ENCODE assay signal across 1 cellular context in genomic region chr11:404551-405264, GRCh38.
TF ChIP-seq lines count a peak whose summit lies in the region.

No MANE protein-coding gene starts in this region.

TF ChIP-seq in SK-N-SH, 30 proteins besides CTCF, POLR2A, EP300 and RAD21:
- TF ChIP-seq TEAD4 (IDR thresholded peaks at IDR 0.05; ENCODE audit: borderline replicate concordance, insufficient read depth) (no peak), NFIC (IDR thresholded peaks at IDR 0.05; ENCODE audit: borderline replicate concordance) (no peak), USF2 (IDR thresholded peaks at IDR 0.05; ENCODE audit: borderline replicate concordance, low read depth, low read length) (no peak), JUND (IDR thresholded peaks at IDR 0.05) (no peak), EZH2phosphoT487 (IDR thresholded peaks at IDR 0.05; ENCODE audit: borderline replicate concordance, low read depth) (no peak), SIN3A (IDR thresholded peaks at IDR 0.05; ENCODE audit: borderline replicate concordance, low read depth, low read length) (no peak), ELF1 (IDR thresholded peaks at IDR 0.05) (no peak), GATA2 (CRISPR knock-in tag; IDR thresholded peaks at IDR 0.05) (no peak), RXRA (IDR thresholded peaks at IDR 0.05; ENCODE audit: borderline replicate concordance, low read depth) (no peak)
